Comparison of ENCODE assay signal across 19 cellular contexts in the genomic region with DNA sequence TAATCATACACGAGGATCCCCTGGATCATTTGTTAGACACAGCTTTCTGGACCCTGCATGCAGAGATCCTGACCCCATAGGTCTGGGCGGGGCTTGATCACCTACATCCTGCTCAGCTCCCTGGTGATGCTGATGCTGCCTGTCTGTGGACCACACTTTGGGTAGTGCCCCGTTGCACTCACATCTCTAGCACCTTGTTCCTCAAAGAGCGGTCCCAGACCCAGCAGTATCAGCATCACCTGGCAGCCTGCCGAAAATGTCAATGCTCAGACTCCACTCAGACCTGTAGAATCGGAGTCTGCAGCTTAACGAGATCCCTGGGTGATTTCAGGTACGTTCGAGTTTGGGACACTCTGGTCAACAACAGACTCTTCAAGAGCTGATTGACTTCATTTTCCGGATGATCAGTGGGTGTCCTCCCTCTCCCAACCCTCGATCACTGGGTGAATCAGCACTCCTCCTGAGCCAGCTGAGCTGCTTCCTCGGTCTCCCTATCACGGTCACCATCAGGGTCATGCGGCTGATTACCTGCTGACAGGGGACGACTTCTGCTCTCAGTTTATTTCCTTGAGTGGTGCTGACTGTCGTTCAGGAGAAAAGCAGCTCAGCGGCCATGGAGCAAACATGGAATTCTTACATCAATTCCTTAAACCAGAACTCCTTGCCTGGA.
"Had no signal": no experiment of that assay in that cellular context is flagged by ENCODE, and none has a peak within 500 bp of the region (broad histone marks: within the 10 kb centered on the region; RNA-seq: fewer than 3 reads in every experiment).

No MANE protein-coding gene starts in this region.

- DNase-seq: Karpas-422; KG1; MM.1S; NCI-H1092 treated with DMSO at 0.1 percent for 48 hours; NCI-H1436; NCI-H187; NCI-H2029; NCI-H2081 treated with DMSO at 0.1 percent for 48 hours; NCI-H2171; NCI-H226; NCI-H446; NCI-H510A; NCI-H524 treated with DMSO at 0.1 percent for 48 hours; NCI-H69; NCI-H774; NK-92 treated with Interleukin-12 subunit alpha and Interleukin-12 subunit beta, amount 100 ng/mL, for 24 hours; PC-3; SHP77; SK-N-SH had no signal
